7 cellular contexts compared by ENCODE assay signal in genomic region chr17:67430515-67430914, GRCh38. TPM values are rescaled to one million over a fixed set of nuclear protein-coding genes. Genes with fewer than 3 reads are reported as not detected.
DNase-seq lines count a peak whose midpoint lies in the region; ATAC-seq, FAIRE-seq and TF ChIP-seq lines count a peak whose summit lies in the region.
"Not testable (repeated sequence)": the region's sequence is repeated elsewhere in the genome, so short reads cannot be mapped to it uniquely, and the experiment has no call there.

No MANE protein-coding gene starts in this region.

- not testable (repeated sequence) for H3K9me3 ChIP-seq in CD4-positive, CD25-positive, alpha-beta regulatory T cell (ENCODE audit: control insufficient read depth in 2 of 2, low read length in 2 of 2); T-helper 17 cell (ENCODE audit: control insufficient read depth, low read length, poor library complexity, severe bottlenecking); keratinocyte (ENCODE audit: control insufficient read depth, low read depth, low read length)

- H3K4me2 ChIP-seq in KMS-11: peak overlapping the region; percentile 60; the same call in 1 of the 2 replicates
- H3K4me2 ChIP-seq in keratinocyte (ENCODE audit: control insufficient read depth, extremely low read depth, insufficient read depth, low read depth, low read length): not testable (repeated sequence)

- dilution Hi-C loops in keratinocyte (cut with MboI; ENCODE audit: extremely low pct_ligation_motif_present, low sequenced_read_pairs): not testable (repeated sequence)

- H3K36me3 Mint-ChIP-seq in CD4-positive, CD25-positive, alpha-beta regulatory T cell: peaks cover 11% of the 10 kb centered on the region
- H3K36me3 Mint-ChIP-seq in T-helper 17 cell (ENCODE audit: low read depth); activated T-cell treated with anti-CD3 and anti-CD28 coated beads, Interleukin-2, amount 50 U/mL, for 24 hours (ENCODE audit: low read depth): not testable (repeated sequence)
- H3K36me3 Mint-ChIP-seq in activated naive CD8-positive, alpha-beta T cell treated with anti-CD3 and anti-CD28 coated beads, Interleukin-2, amount 10 ng/mL, durations not matched to agents 7 days and 5 days: peaks cover 29% of the 10 kb centered on the region
- peaks cover 29% of the 10 kb centered on the region for H3K36me3 Mint-ChIP-seq in effector memory CD8-positive, alpha-beta T cell (ENCODE audit: insufficient read depth)

- H3K36me3 ChIP-seq in CD4-positive, CD25-positive, alpha-beta regulatory T cell (ENCODE audit: control insufficient read depth, insufficient read depth, low read length); KMS-11 (ENCODE audit: insufficient read depth); keratinocyte (ENCODE audit: control insufficient read depth in 2 of 2, extremely low read depth in 1 of 2, insufficient read depth in 2 of 2, low read length in 2 of 2): not testable (repeated sequence)

- H3K9me3 Mint-ChIP-seq in CD4-positive, CD25-positive, alpha-beta regulatory T cell; activated T-cell treated with anti-CD3 and anti-CD28 coated beads, Interleukin-2, amount 50 U/mL, for 24 hours; activated naive CD8-positive, alpha-beta T cell treated with anti-CD3 and anti-CD28 coated beads, Interleukin-2, amount 10 ng/mL, durations not matched to agents 7 days and 5 days; effector memory CD8-positive, alpha-beta T cell: not testable (repeated sequence)

- peak overlapping the region in 2 of 3 donors; percentile 25 to 41 for H3K27ac Mint-ChIP-seq in CD4-positive, CD25-positive, alpha-beta regulatory T cell
- H3K27ac Mint-ChIP-seq in T-helper 17 cell: peak overlapping the region; percentile 99
- peak overlapping the region; percentile 96 for H3K27ac Mint-ChIP-seq in activated T-cell treated with anti-CD3 and anti-CD28 coated beads, Interleukin-2, amount 50 U/mL, for 24 hours
- peak overlapping the region; percentile 56 for H3K27ac Mint-ChIP-seq in activated naive CD8-positive, alpha-beta T cell treated with anti-CD3 and anti-CD28 coated beads, Interleukin-2, amount 10 ng/mL, durations not matched to agents 7 days and 5 days
- H3K27ac Mint-ChIP-seq in effector memory CD8-positive, alpha-beta T cell: peak overlapping the region; percentile 69 to 85

- not testable (repeated sequence) for H3K9ac ChIP-seq in KMS-11
- peak overlapping the region; percentile 69 for H3K9ac ChIP-seq in keratinocyte (ENCODE audit: control insufficient read depth, extremely low read depth, insufficient read depth, low read length)

- ATAC-seq in CD4-positive, CD25-positive, alpha-beta regulatory T cell (ENCODE audit: low read depth in 2 of 2); T-helper 17 cell; activated naive CD8-positive, alpha-beta T cell treated with anti-CD3 and anti-CD28 coated beads, Interleukin-2, amount 10 ng/mL, durations not matched to agents 7 days and 5 days (ENCODE audit: low read depth); effector memory CD8-positive, alpha-beta T cell (replicated peaks): not testable (repeated sequence)

- not testable (repeated sequence) for H3K9me1 ChIP-seq in keratinocyte (ENCODE audit: control insufficient read depth, extremely low read depth, insufficient read depth, low read length)

- not testable (repeated sequence) for H2AFZ ChIP-seq in KMS-11 (ENCODE audit: low read depth); keratinocyte (ENCODE audit: control insufficient read depth, low read length)

- H3K4me1 Mint-ChIP-seq in CD4-positive, CD25-positive, alpha-beta regulatory T cell: peaks cover 34 to 70% (median 52%) of the 10 kb centered on the region in 4 donors
- peaks cover 43% of the 10 kb centered on the region for H3K4me1 Mint-ChIP-seq in T-helper 17 cell
- H3K4me1 Mint-ChIP-seq in activated T-cell treated with anti-CD3 and anti-CD28 coated beads, Interleukin-2, amount 50 U/mL, for 24 hours (ENCODE audit: low read depth): peaks cover 79% of the 10 kb centered on the region
- peaks cover 47% of the 10 kb centered on the region for H3K4me1 Mint-ChIP-seq in activated naive CD8-positive, alpha-beta T cell treated with anti-CD3 and anti-CD28 coated beads, Interleukin-2, amount 10 ng/mL, durations not matched to agents 7 days and 5 days
- peaks cover 43 to 47% of the 10 kb centered on the region in 2 donors for H3K4me1 Mint-ChIP-seq in effector memory CD8-positive, alpha-beta T cell (ENCODE audit: low read depth in 2 of 2)

- not testable (repeated sequence) for H3K4me3 Mint-ChIP-seq in CD4-positive, CD25-positive, alpha-beta regulatory T cell; activated T-cell treated with anti-CD3 and anti-CD28 coated beads, Interleukin-2, amount 50 U/mL, for 24 hours; activated naive CD8-positive, alpha-beta T cell treated with anti-CD3 and anti-CD28 coated beads, Interleukin-2, amount 10 ng/mL, durations not matched to agents 7 days and 5 days; effector memory CD8-positive, alpha-beta T cell
- peak overlapping the region; percentile 12 for H3K4me3 Mint-ChIP-seq in T-helper 17 cell

- H3K4me3 ChIP-seq in CD4-positive, CD25-positive, alpha-beta regulatory T cell (ENCODE audit: low read depth, low read length); KMS-11 (IDR thresholded peaks at IDR 0.05; ENCODE audit: insufficient read depth, low read depth, low read length); keratinocyte (ENCODE audit: control insufficient read depth in 2 of 3, extremely low read depth in 1 of 3, insufficient read depth in 2 of 3, low read depth in 1 of 3, low read length in 3 of 3): not testable (repeated sequence)

- POLR2A ChIA-PET in activated naive CD8-positive, alpha-beta T cell treated with anti-CD3 and anti-CD28 coated beads, Interleukin-2, amount 10 ng/mL, durations not matched to agents 7 days and 5 days (lab: Charles Lee): interaction anchor here (2.8 to 6.1 kb wide), 2 partner anchors 11 to 41 kb away, joined by 24 to 39 read pairs; no protein-coding TSS in a partner anchor

- FAIRE-seq in keratinocyte (lab: Jason Lieb, UNC): not testable (repeated sequence)

- H3K4me1 ChIP-seq in CD4-positive, CD25-positive, alpha-beta regulatory T cell (ENCODE audit: control insufficient read depth, insufficient read depth, low read length, poor library complexity, severe bottlenecking): peaks cover 25% of the 10 kb centered on the region
- H3K4me1 ChIP-seq in KMS-11 (ENCODE audit: low read depth, poor library complexity, severe bottlenecking): peaks cover 28% of the 10 kb centered on the region
- H3K4me1 ChIP-seq in keratinocyte (ENCODE audit: control insufficient read depth, extremely low read depth, insufficient read depth, low read length): peaks cover 36% of the 10 kb centered on the region

- H3K79me2 ChIP-seq in KMS-11 (ENCODE audit: insufficient read depth, low read depth); keratinocyte (ENCODE audit: control insufficient read depth, insufficient read depth, low read length): not testable (repeated sequence)

- H4K20me1 ChIP-seq in KMS-11 (ENCODE audit: insufficient read depth); keratinocyte (ENCODE audit: control insufficient read depth, extremely low read depth, insufficient read depth, low read length): not testable (repeated sequence)

- not testable (repeated sequence) for DNase-seq in CD4-positive, CD25-positive, alpha-beta regulatory T cell; T-helper 17 cell; activated T-cell treated with anti-CD3 and anti-CD28 coated beads, Interleukin-2, amount 50 U/mL, for 24 hours; activated naive CD8-positive, alpha-beta T cell treated with anti-CD3 and anti-CD28 coated beads, Interleukin-2, amount 10 ng/mL, durations not matched to agents 7 days and 5 days; effector memory CD8-positive, alpha-beta T cell; keratinocyte (ENCODE audit: low read depth, low spot score)

- not testable (repeated sequence) for H3K27me3 ChIP-seq in CD4-positive, CD25-positive, alpha-beta regulatory T cell (ENCODE audit: control insufficient read depth, insufficient read depth, low read length); KMS-11 (ENCODE audit: insufficient read depth, low read depth); keratinocyte (ENCODE audit: control insufficient read depth, extremely low read depth, insufficient read depth, low read length)

- H3K27ac ChIP-seq in CD4-positive, CD25-positive, alpha-beta regulatory T cell (ENCODE audit: insufficient read depth, low read length, poor library complexity, severe bottlenecking); KMS-11: not testable (repeated sequence)
- H3K27ac ChIP-seq in keratinocyte (ENCODE audit: control insufficient read depth, insufficient read depth, low read length): peak overlapping the region; percentile 98

- not testable (repeated sequence) for H3K27me3 Mint-ChIP-seq in CD4-positive, CD25-positive, alpha-beta regulatory T cell; T-helper 17 cell; activated T-cell treated with anti-CD3 and anti-CD28 coated beads, Interleukin-2, amount 50 U/mL, for 24 hours; activated naive CD8-positive, alpha-beta T cell treated with anti-CD3 and anti-CD28 coated beads, Interleukin-2, amount 10 ng/mL, durations not matched to agents 7 days and 5 days; effector memory CD8-positive, alpha-beta T cell

- TF ChIP-seq CTCF in KMS-11 (conservative IDR thresholded peaks at IDR 0.05; ENCODE audit: low read depth, low read length); keratinocyte (optimal IDR thresholded peaks at IDR 0.05 in 1 of 3, IDR thresholded peaks at IDR 0.05 in 1 of 3, conservative IDR thresholded peaks at IDR 0.05 in 1 of 3; ENCODE audit: extremely low read depth in 1 of 3, insufficient read depth in 2 of 3, low read length in 3 of 3): not testable (repeated sequence)

RNA-seq across cellular contexts. Expression of gene PITPNC1, which starts 53.4 kb away (rescaled TPM):
- 47.9 TPM for total RNA-seq in CD4-positive, CD25-positive, alpha-beta regulatory T cell
- 10 to 100 TPM; 27.3 to 39.5 (median 39.0) TPM for polyA plus RNA-seq in CD4-positive, CD25-positive, alpha-beta regulatory T cell
- total RNA-seq in T-helper 17 cell: 10 to 100 TPM; 72.9 to 82.0 TPM
- 100 to 1,000 TPM; 100 to 104 TPM for total RNA-seq in activated naive CD8-positive, alpha-beta T cell treated with anti-CD3 and anti-CD28 coated beads, Interleukin-2, amount 10 ng/mL, durations not matched to agents 7 days and 5 days
- polyA plus RNA-seq in keratinocyte: 14.7 to 25.4 TPM (median 24.8 TPM) in 3 replicates
- 19.5 TPM for polyA plus RNA-seq in keratinocyte (2011; ENCODE audit: low read depth)
- 23.4 and 33.3 TPM in 2 replicates for polyA plus RNA-seq in keratinocyte (2011; cell fraction: cytosol; rRNA removed)
- 12.7 and 15.9 TPM in 2 replicates for polyA plus RNA-seq in keratinocyte (2011; cell fraction: nucleus; rRNA removed)
- 23.1 and 23.3 TPM in 2 replicates for polyA plus RNA-seq in keratinocyte (2012; ENCODE audit: low replicate concordance)
- 13.8 to 26.5 TPM (median 17.4 TPM) in 3 replicates for polyA minus RNA-seq in keratinocyte
- polyA minus RNA-seq in keratinocyte (2011; cell fraction: cytosol; rRNA and poly(A)+ RNA removed): 16.9 TPM
- 7.9 and 15.7 TPM in 2 replicates for polyA minus RNA-seq in keratinocyte (2011; cell fraction: nucleus; rRNA and poly(A)+ RNA removed)

Comparison
In these comparisons a context has a peak if more than half of its experiments do, and no peak if none do; other contexts are left out.
1. H3K27ac Mint-ChIP-seq: peak in every context shown above with its lines; median percentile 99 in T-helper 17 cell; 96 in activated T-cell treated with anti-CD3 and anti-CD28 coated beads, Interleukin-2, amount 50 U/mL, for 24 hours; 77 in effector memory CD8-positive, alpha-beta T cell; 56 in activated naive CD8-positive, alpha-beta T cell treated with anti-CD3 and anti-CD28 coated beads, Interleukin-2, amount 10 ng/mL, durations not matched to agents 7 days and 5 days; 33 in CD4-positive, CD25-positive, alpha-beta regulatory T cell.